Comparison of ENCODE assay signal across 9 cellular contexts in genomic region chr3:49359623-49360022, GRCh38. TPM values are rescaled to one million over a fixed set of nuclear protein-coding genes. Genes with fewer than 3 reads are reported as not detected.
DNase-seq lines count a peak whose midpoint lies in the region; ATAC-seq and TF ChIP-seq lines count a peak whose summit lies in the region.
"Had no signal": no experiment of that assay in that cellular context is flagged by ENCODE, and none has a peak within 500 bp of the region (broad histone marks: within the 10 kb centered on the region; RNA-seq: fewer than 3 reads in every experiment).

No MANE protein-coding gene starts in this region.

- H3K79me1 ChIP-seq in H9 (ENCODE audit: insufficient read depth, low read depth, low read length, poor library complexity, severe bottlenecking), result no peaks in the 10 kb centered on the region

- H2BK5ac ChIP-seq in H9 (ENCODE audit: insufficient read length, low read length), result no peak overlapping the region

- H3K9me3 ChIP-seq in H9 (ENCODE audit: control insufficient read depth, low read depth, low read length), result no peaks in the 10 kb centered on the region
- no peaks in the 10 kb centered on the region for H3K9me3 ChIP-seq in lower lobe of right lung

- H2BK15ac ChIP-seq in H9 (ENCODE audit: low read depth, low read length), result no peak overlapping the region

- WGBS in H9 (ENCODE audit: extremely low coverage, insufficient read length, low lambda C conversion rate), result no CpG with 5 or more reads among the region's 2 CpGs

- peaks cover 11% of the 10 kb centered on the region for H3K23me2 ChIP-seq in H9 (ENCODE audit: insufficient read length, low read depth, low read length, poor library complexity, severe bottlenecking)

- no peak overlapping the region for H4K8ac ChIP-seq in H9 (replicated peaks; ENCODE audit: insufficient read length, low read depth, low read length)

- no peak overlapping the region for H3K4me3 ChIP-seq in lower lobe of right lung

- H3K4me1 ChIP-seq in H9 (ENCODE audit: insufficient read depth, low read length), result no peaks in the 10 kb centered on the region; the same call in 1 of the 2 replicates
- H3K4me1 ChIP-seq in lower lobe of right lung, result peaks cover 41% of the 10 kb centered on the region

- no peak overlapping the region for H4K5ac ChIP-seq in H9 (ENCODE audit: insufficient read length, low read depth, low read length)

- no peak overlapping the region for H3K27ac ChIP-seq in H9 (ENCODE audit: insufficient read length, low read depth, low read length)
- peak overlapping the region; percentile 95 for H3K27ac ChIP-seq in lower lobe of right lung

- H3K9me3 Mint-ChIP-seq in H9, result no peaks in the 10 kb centered on the region; a peak in 1 of 5 replicates
- H3K9me3 Mint-ChIP-seq in activated T-helper 2 cell treated with anti-CD3 and anti-CD28 coated beads, Interferon-gamma antibody, Interleukin-2, Interleukin-4, amounts not matched to agents 10 μg/mL and 5 μg/mL and 100 μg/mL, durations not matched to agents 14 hours and 24 hours and 36 hours, result no peaks in the 10 kb centered on the region

- H3K36me3 ChIP-seq in lower lobe of right lung, result peaks cover 83% of the 10 kb centered on the region

- no peak overlapping the region for H2BK20ac ChIP-seq in H9 (ENCODE audit: low read depth, low read length, poor library complexity, severe bottlenecking)

- no peak overlapping the region for H3K18ac ChIP-seq in H9 (ENCODE audit: insufficient read length, low read depth, low read length)

- H3K4me2 ChIP-seq in H9 (ENCODE audit: insufficient read depth, insufficient read length, low read length), result no peak overlapping the region

- no peak overlapping the region for H3T11ph ChIP-seq in H9 (ENCODE audit: low read length)

- H3K9ac ChIP-seq in H9 (ENCODE audit: extremely low read depth, insufficient read length, low read length), result no peak overlapping the region

- H3K56ac ChIP-seq in H9 (ENCODE audit: insufficient read length, low read depth, low read length), result no peak overlapping the region

- peaks cover 21 to 22% of the 10 kb centered on the region in 2 experiments for H3K4me1 Mint-ChIP-seq in H9
- H3K4me1 Mint-ChIP-seq in activated T-helper 2 cell treated with anti-CD3 and anti-CD28 coated beads, Interferon-gamma antibody, Interleukin-2, Interleukin-4, amounts not matched to agents 10 μg/mL and 5 μg/mL and 100 μg/mL, durations not matched to agents 14 hours and 24 hours and 36 hours (ENCODE audit: low read depth), result peaks cover 19% of the 10 kb centered on the region

- TF ChIP-seq CTCF in H9 (conservative IDR thresholded peaks at IDR 0.05), result no peak
- TF ChIP-seq CTCF in lower lobe of right lung (IDR thresholded peaks at IDR 0.05), result no peak

- H3K27ac Mint-ChIP-seq in H9, result peak overlapping the region; percentile 25 to 94 (median 40); a peak in 3 of 7 replicates
- H3K27ac Mint-ChIP-seq in activated T-helper 2 cell treated with anti-CD3 and anti-CD28 coated beads, Interferon-gamma antibody, Interleukin-2, Interleukin-4, amounts not matched to agents 10 μg/mL and 5 μg/mL and 100 μg/mL, durations not matched to agents 14 hours and 24 hours and 36 hours, result peak overlapping the region; percentile 86

- H2AK5ac ChIP-seq in H9 (ENCODE audit: insufficient read length, low read length), result no peak overlapping the region

- DNase-seq in A172 (ENCODE audit: low spot score), result peak; percentile 49
- DNase-seq in H9, result no peak
- no peak for DNase-seq in activated T-helper 2 cell treated with anti-CD3 and anti-CD28 coated beads, Interferon-gamma antibody, Interleukin-2, Interleukin-4, amounts not matched to agents 10 μg/mL and 5 μg/mL and 100 μg/mL, durations not matched to agents 14 hours and 24 hours and 36 hours (ENCODE audit: low spot score)
- no peak for DNase-seq in lower lobe of right lung
- no peak for DNase-seq in activated gamma-delta T cell (lab: John Stamatoyannopoulos, UW)
- DNase-seq in SHP77 (lab: John Stamatoyannopoulos, UW), result no peak
- no peak for DNase-seq in SKM-1 treated with dmso at 0.1 percent for 144 hours (lab: John Stamatoyannopoulos, UW; ENCODE audit: unreplicated experiment)
- DNase-seq in DMS79 (lab: John Stamatoyannopoulos, UW), result no peak
- DNase-seq: head of caudate nucleus had no signal

- no peak overlapping the region for H2BK12ac ChIP-seq in H9 (ENCODE audit: insufficient read length, low read depth, low read length)

- no peak overlapping the region for H2BK120ac ChIP-seq in H9 (ENCODE audit: low read depth, low read length, poor library complexity, severe bottlenecking)

- no peaks in the 10 kb centered on the region for H3K27me3 ChIP-seq in H9 (ENCODE audit: insufficient read depth, low read length)
- H3K27me3 ChIP-seq in lower lobe of right lung (ENCODE audit: low read depth), result no peaks in the 10 kb centered on the region

- H3K27me3 Mint-ChIP-seq in H9 (ENCODE audit: low read depth), result no peaks in the 10 kb centered on the region
- no peaks in the 10 kb centered on the region for H3K27me3 Mint-ChIP-seq in activated T-helper 2 cell treated with anti-CD3 and anti-CD28 coated beads, Interferon-gamma antibody, Interleukin-2, Interleukin-4, amounts not matched to agents 10 μg/mL and 5 μg/mL and 100 μg/mL, durations not matched to agents 14 hours and 24 hours and 36 hours (ENCODE audit: low read depth)

- H3K4ac ChIP-seq in H9 (ENCODE audit: low read depth, low read length), result no peak overlapping the region

- intact Hi-C loops in activated T-helper 2 cell treated with anti-CD3 and anti-CD28 coated beads, Interferon-gamma antibody, Interleukin-2, Interleukin-4, amounts not matched to agents 10 μg/mL and 5 μg/mL and 100 μg/mL, durations not matched to agents 14 hours and 24 hours and 36 hours (cut with micrococcal nuclease), result loop anchor here (2.0 to 5.0 kb wide), 3 partner anchors 51 to 89 kb away; partner anchors contain the start of genes C3orf62 and RHOA
- intact Hi-C loops in lower lobe of right lung (cut with DNase I), result no loop called here

- no peaks in the 10 kb centered on the region; the same call in 1 of the 2 replicates for H3K79me2 ChIP-seq in H9 (ENCODE audit: insufficient read depth, low read length)

- H4K20me1 ChIP-seq in H9 (ENCODE audit: control insufficient read depth, insufficient read depth, insufficient read length), result no peaks in the 10 kb centered on the region

- no peak overlapping the region for H3K14ac ChIP-seq in H9 (ENCODE audit: insufficient read depth, low read length)

- ATAC-seq in lower lobe of right lung, result no peak

- no peak overlapping the region for H3K23ac ChIP-seq in H9 (ENCODE audit: insufficient read length, low read depth, low read length)

- H4K91ac ChIP-seq in H9 (ENCODE audit: insufficient read length, low read depth, low read length), result no peak overlapping the region

- peak overlapping the region in 1 of 2 experiments; percentile 94; a peak in 2 of 5 replicates for H3K4me3 Mint-ChIP-seq in H9
- no peak overlapping the region for H3K4me3 Mint-ChIP-seq in activated T-helper 2 cell treated with anti-CD3 and anti-CD28 coated beads, Interferon-gamma antibody, Interleukin-2, Interleukin-4, amounts not matched to agents 10 μg/mL and 5 μg/mL and 100 μg/mL, durations not matched to agents 14 hours and 24 hours and 36 hours (ENCODE audit: low read depth)

- H2AFZ ChIP-seq in H9 (ENCODE audit: low read length), result no peak overlapping the region

- H3K36me3 Mint-ChIP-seq in H9 (ENCODE audit: insufficient read depth in 1 of 3, low read depth in 3 of 3), result peaks cover 25 to 68% (median 51%) of the 10 kb centered on the region in 3 experiments
- peaks cover 79% of the 10 kb centered on the region for H3K36me3 Mint-ChIP-seq in activated T-helper 2 cell treated with anti-CD3 and anti-CD28 coated beads, Interferon-gamma antibody, Interleukin-2, Interleukin-4, amounts not matched to agents 10 μg/mL and 5 μg/mL and 100 μg/mL, durations not matched to agents 14 hours and 24 hours and 36 hours (ENCODE audit: low read depth)

RNA-seq across cellular contexts. Expression of gene GPX1, which starts 1.5 kb away (rescaled TPM):
- total RNA-seq in A172 (2014; rRNA removed; shearing (Covaris generic)), result 233 and 352 TPM in 2 replicates
- total RNA-seq in H9 (2021) (253 and 265 TPM in 2 replicates), lower lobe of right lung (450 TPM)
- 168 and 173 TPM in 2 replicates for total RNA-seq in activated T-helper 2 cell treated with anti-CD3 and anti-CD28 coated beads, Interferon-gamma antibody, Interleukin-2, Interleukin-4, amounts not matched to agents 10 μg/mL and 5 μg/mL and 100 μg/mL, durations not matched to agents 14 hours and 24 hours and 36 hours

RNA-seq across cellular contexts. Expression of gene USP4, which starts 19.8 kb away (rescaled TPM):
- total RNA-seq in A172 (2014; rRNA removed; shearing (Covaris generic)), result 9.4 and 13.5 TPM in 2 replicates
- total RNA-seq in H9 (2021) (33.5 and 36.1 TPM in 2 replicates), lower lobe of right lung (71.3 TPM)
- 78.6 and 82.7 TPM in 2 replicates for total RNA-seq in activated T-helper 2 cell treated with anti-CD3 and anti-CD28 coated beads, Interferon-gamma antibody, Interleukin-2, Interleukin-4, amounts not matched to agents 10 μg/mL and 5 μg/mL and 100 μg/mL, durations not matched to agents 14 hours and 24 hours and 36 hours

RNA-seq across cellular contexts. Expression of gene RHOA, which starts 52.2 kb away (rescaled TPM):
- total RNA-seq in A172 (2014; rRNA removed; shearing (Covaris generic)), result 612 and 632 TPM in 2 replicates
- total RNA-seq in H9 (2021), result 403 and 409 TPM in 2 replicates
- 425 and 428 TPM in 2 replicates for total RNA-seq in activated T-helper 2 cell treated with anti-CD3 and anti-CD28 coated beads, Interferon-gamma antibody, Interleukin-2, Interleukin-4, amounts not matched to agents 10 μg/mL and 5 μg/mL and 100 μg/mL, durations not matched to agents 14 hours and 24 hours and 36 hours
- 601 TPM for total RNA-seq in lower lobe of right lung

RNA-seq across cellular contexts. Expression of gene TCTA, which starts 52.6 kb away (rescaled TPM):
- total RNA-seq in A172 (2014; rRNA removed; shearing (Covaris generic)), result 45.8 and 58.0 TPM in 2 replicates
- total RNA-seq in H9 (2021) (11.2 and 12.2 TPM in 2 replicates), lower lobe of right lung (38.8 TPM)
- 18.9 and 19.4 TPM in 2 replicates for total RNA-seq in activated T-helper 2 cell treated with anti-CD3 and anti-CD28 coated beads, Interferon-gamma antibody, Interleukin-2, Interleukin-4, amounts not matched to agents 10 μg/mL and 5 μg/mL and 100 μg/mL, durations not matched to agents 14 hours and 24 hours and 36 hours
